Comparison of ENCODE assay signal across 8 cellular contexts in the genomic region with DNA sequence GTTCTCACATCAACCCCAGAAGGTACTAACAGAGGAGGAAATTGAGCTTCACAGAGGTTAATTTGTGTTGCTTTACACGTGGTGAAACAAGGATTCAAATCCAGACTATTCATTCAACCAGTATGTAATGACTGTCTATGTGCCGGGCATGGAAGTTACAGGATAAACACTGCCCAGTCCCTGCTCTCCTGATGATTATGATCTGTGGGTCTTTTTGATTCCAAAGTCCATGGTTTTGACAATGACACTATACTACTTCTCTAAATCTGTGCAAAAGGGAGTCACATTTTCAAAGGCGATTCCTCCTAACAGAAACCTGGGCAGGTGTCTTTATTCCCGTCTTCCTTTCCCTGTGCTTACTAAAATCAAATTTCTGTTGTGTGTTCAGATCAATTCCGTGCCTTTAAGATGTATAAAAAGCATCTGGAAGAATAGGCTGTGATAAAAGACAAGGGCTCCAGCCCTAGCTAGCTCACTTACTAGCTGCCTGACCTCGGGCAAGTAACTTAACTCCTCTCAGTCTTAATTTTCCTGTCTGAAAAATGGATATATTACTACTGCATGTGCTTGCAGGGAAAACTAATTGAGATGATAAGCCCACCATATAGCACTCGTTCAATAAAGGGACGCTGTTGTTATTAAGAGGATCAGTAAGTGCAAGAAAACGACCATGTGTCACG. TPM values are rescaled to one million over a fixed set of nuclear protein-coding genes. Genes with fewer than 3 reads are reported as not detected.
DNase-seq lines count a peak whose midpoint lies in the region; ATAC-seq, FAIRE-seq and TF ChIP-seq lines count a peak whose summit lies in the region.

No MANE protein-coding gene starts in this region.

- CTCF ChIA-PET in HepG2 (lab: Yijun Ruan, JAX; ENCODE audit: low intra/inter-chr PET ratio, low total read pairs): no interaction called here

- FAIRE-seq in HepG2 (lab: Jason Lieb, UNC): peak; percentile 26

- no peaks in the 10 kb centered on the region for H4K20me1 ChIP-seq in HepG2 (ENCODE audit: insufficient read depth, low read length)

- WGBS in HepG2 (ENCODE audit: low lambda C conversion rate): 2% methylated on average over 10 of the region's 10 CpGs
- 41% methylated on average over 10 of the region's 10 CpGs for WGBS in thymus

- H3K4me1 ChIP-seq in HepG2 (ENCODE audit: insufficient read depth, low read length) (peaks cover 30% of the 10 kb centered on the region), thymus (ENCODE audit: control insufficient read depth, insufficient read depth, low read length) (no peaks in the 10 kb centered on the region)

- no peaks in the 10 kb centered on the region for H3K36me3 ChIP-seq in HepG2 (replicated peaks in 1 of 2; ENCODE audit: control insufficient read depth in 1 of 2, insufficient read depth in 2 of 2, low read length in 2 of 2)
- H3K36me3 ChIP-seq in thymus (ENCODE audit: control insufficient read depth, insufficient read depth): no peaks in the 10 kb centered on the region

- no peak for TF ChIP-seq RAD21 in HepG2 (CRISPR knock-in tag; IDR thresholded peaks at IDR 0.05)

- H3K4me2 ChIP-seq in HepG2 (ENCODE audit: low read depth, low read length): peak overlapping the region; percentile 93

- no peaks in the 10 kb centered on the region; a peak in 1 of 5 replicates for H3K27me3 ChIP-seq in HepG2 (ENCODE audit: control insufficient read depth in 1 of 2, insufficient read depth in 2 of 2, low read length in 2 of 2)
- no peaks in the 10 kb centered on the region for H3K27me3 ChIP-seq in thymus (ENCODE audit: control insufficient read depth, insufficient read depth)

- no peak for DNase-seq in activated CD4-positive, alpha-beta T cell treated with anti-CD3 and anti-CD28 coated beads, Interleukin-2, amount 10 ng/mL, durations not matched to agents 24 days and 14 days
- DNase-seq in activated CD4-positive, alpha-beta T cell treated with anti-CD3 and anti-CD28 coated beads, Interleukin-2, amount 50 U/mL, for 1 hour: no peak
- DNase-seq in activated naive CD8-positive, alpha-beta T cell treated with anti-CD3 and anti-CD28 coated beads for 36 hours: no peak
- DNase-seq in HepG2 (ENCODE audit: low spot score) (peak; percentile 56), NOMO-1 treated with dmso at 0.1 percent for 144 hours (lab: John Stamatoyannopoulos, UW; ENCODE audit: unreplicated experiment) (no peak), inferior parietal cortex (ENCODE audit: extremely low spot score) (no peak)

- peak overlapping the region; percentile 92 for H3K27ac Mint-ChIP-seq in activated CD4-positive, alpha-beta T cell treated with anti-CD3 and anti-CD28 coated beads, Interleukin-2, amount 10 ng/mL, durations not matched to agents 24 days and 14 days
- peak overlapping the region; percentile 93 for H3K27ac Mint-ChIP-seq in activated naive CD8-positive, alpha-beta T cell treated with anti-CD3 and anti-CD28 coated beads for 36 hours

- H3K27me3 Mint-ChIP-seq in activated CD4-positive, alpha-beta T cell treated with anti-CD3 and anti-CD28 coated beads, Interleukin-2, amount 10 ng/mL, durations not matched to agents 24 days and 14 days: peaks cover 6% of the 10 kb centered on the region
- H3K27me3 Mint-ChIP-seq in activated naive CD8-positive, alpha-beta T cell treated with anti-CD3 and anti-CD28 coated beads for 36 hours: no peaks in the 10 kb centered on the region

- peak overlapping the region; percentile 45 for H3K9ac ChIP-seq in HepG2 (ENCODE audit: insufficient read depth, low read depth, low read length)

- H3K36me3 Mint-ChIP-seq in activated CD4-positive, alpha-beta T cell treated with anti-CD3 and anti-CD28 coated beads, Interleukin-2, amount 10 ng/mL, durations not matched to agents 24 days and 14 days (ENCODE audit: low read depth): no peaks in the 10 kb centered on the region
- no peaks in the 10 kb centered on the region for H3K36me3 Mint-ChIP-seq in activated naive CD8-positive, alpha-beta T cell treated with anti-CD3 and anti-CD28 coated beads for 36 hours

- ATAC-seq in HepG2 (no peak), HG03432 (IDR thresholded peaks at IDR 0.05; ENCODE audit: unreplicated experiment) (no peak)

- H2AFZ ChIP-seq in HepG2 (ENCODE audit: low read length): peak overlapping the region; percentile 31

- TF ChIP-seq EP300 in HepG2 (IDR thresholded peaks at IDR 0.05; ENCODE audit: low read depth in 2 of 2, low read length in 2 of 2): no peak
- no peak for TF ChIP-seq EP300 in HepG2 (CRISPR knock-in tag; IDR thresholded peaks at IDR 0.05; ENCODE audit: borderline replicate concordance)

- H3K27ac ChIP-seq in HepG2 (ENCODE audit: extremely low read length, insufficient read depth, low read length): peak overlapping the region; percentile 31
- H3K27ac ChIP-seq in thymus (ENCODE audit: low read depth): no peak overlapping the region

- in situ Hi-C loops in HepG2 (cut with HindIII; ENCODE audit: extremely low pct_ligation_motif_present, low pct_unique_long_range_greater_than_20kb): loop anchor here (5.0 kb wide), 2 partner anchors 38 to 73 kb away; a partner anchor contains a TSS

- H3K9me3 ChIP-seq in HepG2 (ENCODE audit: low read length): no peaks in the 10 kb centered on the region
- no peaks in the 10 kb centered on the region for H3K9me3 ChIP-seq in thymus (ENCODE audit: control insufficient read depth)

- peaks cover 25% of the 10 kb centered on the region for H3K4me1 Mint-ChIP-seq in activated CD4-positive, alpha-beta T cell treated with anti-CD3 and anti-CD28 coated beads, Interleukin-2, amount 10 ng/mL, durations not matched to agents 24 days and 14 days
- H3K4me1 Mint-ChIP-seq in activated naive CD8-positive, alpha-beta T cell treated with anti-CD3 and anti-CD28 coated beads for 36 hours: peaks cover 30% of the 10 kb centered on the region

- H3K9me3 Mint-ChIP-seq in activated CD4-positive, alpha-beta T cell treated with anti-CD3 and anti-CD28 coated beads, Interleukin-2, amount 10 ng/mL, durations not matched to agents 24 days and 14 days: no peaks in the 10 kb centered on the region
- no peaks in the 10 kb centered on the region for H3K9me3 Mint-ChIP-seq in activated naive CD8-positive, alpha-beta T cell treated with anti-CD3 and anti-CD28 coated beads for 36 hours

- POLR2A ChIA-PET in HepG2 (lab: Yijun Ruan, JAX): no interaction called here

- peak overlapping the region; percentile 87 for H3K4me3 Mint-ChIP-seq in activated CD4-positive, alpha-beta T cell treated with anti-CD3 and anti-CD28 coated beads, Interleukin-2, amount 10 ng/mL, durations not matched to agents 24 days and 14 days
- H3K4me3 Mint-ChIP-seq in activated naive CD8-positive, alpha-beta T cell treated with anti-CD3 and anti-CD28 coated beads for 36 hours: peak overlapping the region; percentile 86

- peaks cover 15% of the 10 kb centered on the region for H3K79me2 ChIP-seq in HepG2 (ENCODE audit: insufficient read depth, low read length)

- peak overlapping the region; percentile 66 to 83 (median 75) for H3K4me3 ChIP-seq in HepG2 (replicated peaks in 1 of 3; ENCODE audit: insufficient read depth in 1 of 3, low read depth in 2 of 3, low read length in 3 of 3)
- peak overlapping the region; percentile 100 for H3K4me3 ChIP-seq in thymus (ENCODE audit: low read length)

- no peak for TF ChIP-seq POLR2A in HepG2 (IDR thresholded peaks at IDR 0.05; ENCODE audit: insufficient read depth in 1 of 2, low read depth in 2 of 2, low read length in 2 of 2)

- TF ChIP-seq CTCF in HepG2 (CRISPR knock-in tag; IDR thresholded peaks at IDR 0.05): no peak

- TSS peak; percentile 74 for BruUV-seq in HepG2 (replicated peaks; lab: Mats Ljungman, UMichigan)

- intact Hi-C loops in activated CD4-positive, alpha-beta T cell treated with anti-CD3 and anti-CD28 coated beads, Interleukin-2, amount 10 ng/mL, durations not matched to agents 24 days and 14 days (cut with micrococcal nuclease): loop anchor here (5.0 to 10.0 kb wide), 4 partner anchors 338 to 878 kb away; a partner anchor contains a TSS
- intact Hi-C loops in HepG2 (cut with micrococcal nuclease; ENCODE audit: unreplicated experiment): loop anchor here (5.0 kb wide), 1 partner anchor 37 kb away; no protein-coding TSS in a partner anchor

RNA-seq across cellular contexts. Expression of a gene that starts 1.0 kb away (rescaled TPM):
- 6.2 and 6.7 TPM in 2 replicates for total RNA-seq in activated CD4-positive, alpha-beta T cell treated with anti-CD3 and anti-CD28 coated beads, Interleukin-2, amount 10 ng/mL, durations not matched to agents 24 days and 14 days
- 1 to 10 TPM; 8.6 to 8.8 TPM for total RNA-seq in activated naive CD8-positive, alpha-beta T cell treated with anti-CD3 and anti-CD28 coated beads for 36 hours
- 4.5 and 5.1 TPM in 2 replicates for total RNA-seq in HepG2 (2016; rRNA removed; fragmentation: Illumina TruSeq; extraction: Trizol)
- total RNA-seq in HepG2 (2016; cell fraction: cytosol; rRNA removed; fragmentation: Illumina TruSeq; extraction: Trizol; ENCODE audit: low read depth): 3.3 and 4.5 TPM in 2 replicates
- total RNA-seq in HepG2 (2016; cell fraction: insoluble cytoplasmic fraction; rRNA removed; fragmentation: Illumina TruSeq; extraction: Trizol): 4.9 and 5.3 TPM in 2 replicates
- total RNA-seq in HepG2 (2016; cell fraction: membrane; rRNA removed; fragmentation: Illumina TruSeq; extraction: Trizol): 5.3 and 5.8 TPM in 2 replicates
- total RNA-seq in HepG2 (2016; cell fraction: nucleus; rRNA removed; fragmentation: Illumina TruSeq; extraction: Trizol): 7.6 and 9.7 TPM in 2 replicates
- polyA plus RNA-seq in HepG2 (2011; rRNA removed): 8.9 and 10.2 TPM in 2 replicates
- polyA plus RNA-seq in HepG2 (2011; cell fraction: cytosol; rRNA removed): 2.5 and 3.3 TPM in 2 replicates
- 15.4 and 16.5 TPM in 2 replicates for polyA plus RNA-seq in HepG2 (2011; cell fraction: nucleus; rRNA removed)
- polyA plus RNA-seq in HepG2 (2012): 6.6 and 9.2 TPM in 2 replicates
- 0.08 and 0.09 TPM in 2 replicates for polyA plus RNA-seq in HepG2 (2016; cell fraction: cytosol; fragmentation: Illumina TruSeq; extraction: Trizol; ENCODE audit: low read depth)
- 1.6 TPM in 2 replicates for polyA plus RNA-seq in HepG2 (2016; cell fraction: insoluble cytoplasmic fraction; fragmentation: Illumina TruSeq; extraction: Trizol; ENCODE audit: low read depth)
- polyA plus RNA-seq in HepG2 (2016; cell fraction: membrane; fragmentation: Illumina TruSeq; extraction: Trizol; ENCODE audit: low read depth): 0.17 and 0.21 TPM in 2 replicates
- 5.6 and 7.8 TPM in 2 replicates for polyA plus RNA-seq in HepG2 (2016; cell fraction: nucleus; fragmentation: Illumina TruSeq; extraction: Trizol; ENCODE audit: insufficient read depth, low read depth)
- polyA minus RNA-seq in HepG2 (2011; rRNA and poly(A)+ RNA removed; ENCODE audit: low replicate concordance): 10.2 and 30.3 TPM in 2 replicates
- polyA minus RNA-seq in HepG2 (2011; cell fraction: cytosol; rRNA and poly(A)+ RNA removed): 6.2 and 13.2 TPM in 2 replicates
- 40.2 and 40.9 TPM in 2 replicates for polyA minus RNA-seq in HepG2 (2011; cell fraction: nucleus; rRNA and poly(A)+ RNA removed)
- 12.8 TPM for polyA plus RNA-seq in thymus
